In genomic region chr1:77779529-77780281, GRCh38 we compare ENCODE assay signal across 8 cellular contexts. TPM values are rescaled to one million over a fixed set of nuclear protein-coding genes. Genes with fewer than 3 reads are reported as not detected.
DNase-seq lines count a peak whose midpoint lies in the region; ATAC-seq, FAIRE-seq and TF ChIP-seq lines count a peak whose summit lies in the region.

TSS of gene MIGA1 (plus strand) at chr1:77779649. CDS start at chr1:77783253, 3,604 bp downstream.

- intact Hi-C loops in gastrocnemius medialis (cut with DNase I; ENCODE audit: low total_unique reads), result loop anchor here (1.0 kb wide), 1 partner anchor 20 kb away; the partner anchor contains the start of gene USP33

- H3K27me3 ChIP-seq in iPS DF 6.9 (ENCODE audit: control insufficient read depth, insufficient read depth, low read length) (no peaks in the 10 kb centered on the region), gastrocnemius medialis (no peaks in the 10 kb centered on the region)

- in situ Hi-C loops in gastrocnemius medialis (cut with MboI; ENCODE audit: low sequenced_read_pairs in 4 of 4), result no loop called here

- peaks cover 17% of the 10 kb centered on the region for H3K27me3 Mint-ChIP-seq in brain

- peaks cover 44% of the 10 kb centered on the region for H3K4me1 Mint-ChIP-seq in brain

- H3K36me3 ChIP-seq in iPS DF 6.9 (ENCODE audit: control insufficient read depth, insufficient read depth, low read length) (no peaks in the 10 kb centered on the region; the same call in 1 of the 2 replicates), gastrocnemius medialis (peaks cover 0 to 13% of the 10 kb centered on the region in 2 donors)

- peak; percentile 20 to 42 for TF ChIP-seq POLR2A in gastrocnemius medialis (IDR thresholded peaks at IDR 0.05)

- ATAC-seq in GM18858 (IDR thresholded peaks at IDR 0.05; ENCODE audit: unreplicated experiment) (peak; percentile 95), HG03066 (IDR thresholded peaks at IDR 0.05; ENCODE audit: low read depth, unreplicated experiment) (peak; percentile 90), gastrocnemius medialis (peak; percentile 99)

- WGBS in iPS DF 6.9 (ENCODE audit: insufficient coverage, insufficient read length), result no CpG with 5 or more reads among the region's 40 CpGs

- H3K9me3 Mint-ChIP-seq in brain, result peaks cover 0 to 6% (median 3%) of the 10 kb centered on the region in 5 experiments

- peak within 1 kb of the TSS; percentile 91 for H3K4me3 ChIP-seq in iPS DF 6.9 (ENCODE audit: low read length)
- peak within 1 kb of the TSS; percentile 82 to 98 (median 85) for H3K4me3 ChIP-seq in gastrocnemius medialis

- no peak within 1 kb of the TSS for H3K27ac ChIP-seq in iPS DF 6.9 (ENCODE audit: low read length)
- H3K27ac ChIP-seq in gastrocnemius medialis, result peak within 1 kb of the TSS; percentile 71 to 85 (median 82)

- DNase-seq in A172 (ENCODE audit: low spot score), result peak; percentile 38
- DNase-seq in NCI-H2107 treated with DMSO at 0.1 percent for 48 hours (lab: John Stamatoyannopoulos, UW; ENCODE audit: unreplicated experiment), result peak; percentile 92
- peak; percentile 89 for DNase-seq in iPS DF 6.9 (ENCODE audit: low read depth, low spot score)
- DNase-seq in gastrocnemius medialis, result peak; percentile 87 to 88

- H3K4me3 Mint-ChIP-seq in brain, result peak within 1 kb of the TSS; percentile 92 to 99 (median 98)

- peak within 1 kb of the TSS; percentile 90 to 96 (median 94) for H3K27ac Mint-ChIP-seq in brain

- no peaks in the 10 kb centered on the region for H3K4me1 ChIP-seq in iPS DF 6.9 (ENCODE audit: control insufficient read depth, insufficient read depth, low read length)
- peaks cover 16% of the 10 kb centered on the region in 2 donors for H3K4me1 ChIP-seq in gastrocnemius medialis

- peaks cover 23% of the 10 kb centered on the region for H3K36me3 Mint-ChIP-seq in brain

- no peak for TF ChIP-seq CTCF in brain (conservative IDR thresholded peaks at IDR 0.05)
- TF ChIP-seq CTCF in gastrocnemius medialis (IDR thresholded peaks at IDR 0.05 in 4 of 5, conservative IDR thresholded peaks at IDR 0.05 in 1 of 5), result no peak

- H3K9me3 ChIP-seq in iPS DF 6.9 (ENCODE audit: control insufficient read depth, insufficient read depth, low read length), result no peaks in the 10 kb centered on the region
- H3K9me3 ChIP-seq in gastrocnemius medialis, result no peaks in the 10 kb centered on the region

- peak; percentile 92 for FAIRE-seq in TTC549 (lab: Jason Lieb, UNC)

RNA-seq across cellular contexts. Expression of gene MIGA1, which starts in this region (rescaled TPM):
- total RNA-seq in A172 (2014; rRNA removed; shearing (Covaris generic)), result 6.7 and 7.4 TPM in 2 replicates
- polyA plus RNA-seq in brain (ENCODE audit: insufficient read depth, low read depth, low replicate concordance), result 5.1 TPM
- 10 to 100 TPM; 15.0 to 21.7 (median 19.2) TPM for total RNA-seq in gastrocnemius medialis

Comparison
In these comparisons a context has a peak if more than half of its experiments do, and no peak if none do; other contexts are left out.
1. DNase-seq: peak in every context shown above with its lines; median percentile 92 in NCI-H2107 treated with DMSO at 0.1 percent for 48 hours; 89 in iPS DF 6.9; 88 in gastrocnemius medialis; 38 in A172.